Comparison of ENCODE assay signal across 8 cellular contexts in the genomic region with DNA sequence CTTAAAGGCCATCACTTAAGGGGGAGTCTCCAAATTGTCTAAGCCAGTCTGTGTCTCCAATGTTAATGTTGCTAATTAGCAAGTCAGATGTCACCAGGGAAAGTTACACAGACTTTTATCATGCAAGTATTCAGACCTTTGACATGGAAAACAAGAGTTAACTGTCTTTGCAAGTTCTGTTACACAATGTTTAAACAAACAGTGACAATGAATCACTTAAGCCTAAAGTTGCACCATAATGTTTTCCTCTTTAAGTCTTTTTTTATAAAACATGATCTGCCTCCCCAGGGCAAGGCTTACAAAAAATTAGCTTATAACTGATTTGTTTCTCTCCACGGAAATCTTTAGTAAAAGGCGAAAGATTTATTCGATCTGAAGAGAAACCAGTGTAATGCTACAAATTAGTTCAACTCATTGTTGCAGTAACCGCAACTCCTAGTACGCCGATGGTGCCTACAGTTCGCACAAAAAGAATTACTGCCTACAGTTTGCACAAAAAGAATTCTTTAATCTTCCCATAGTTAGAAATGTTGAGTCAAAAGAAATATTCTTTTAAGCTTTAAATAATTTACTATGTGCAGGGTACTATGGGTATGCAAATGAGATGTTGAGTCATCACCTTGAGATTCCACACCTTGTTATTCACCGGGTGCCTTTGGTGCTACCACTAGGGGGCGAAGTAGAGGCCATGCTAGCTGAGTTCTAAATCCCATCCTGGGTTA. TPM values are rescaled to one million over a fixed set of nuclear protein-coding genes. Genes with fewer than 3 reads are reported as not detected.
DNase-seq lines count a peak whose midpoint lies in the region; ATAC-seq and TF ChIP-seq lines count a peak whose summit lies in the region.

No MANE protein-coding gene starts in this region.

- H3K27ac ChIP-seq in HL-60 (replicated peaks) (peak overlapping the region; percentile 41), RWPE2 (ENCODE audit: poor library complexity, severe bottlenecking) (peak overlapping the region; percentile 58), coronary artery (peak overlapping the region in 1 of 2 donors; percentile 10)

- peaks cover under 1% of the 10 kb centered on the region for H3K27me3 ChIP-seq in HL-60 (ENCODE audit: insufficient read depth, poor library complexity, severe bottlenecking)
- no peaks in the 10 kb centered on the region for H3K27me3 ChIP-seq in RWPE2 (ENCODE audit: insufficient read depth, poor library complexity, severe bottlenecking)

- H3K4me3 ChIP-seq in HL-60 (replicated peaks; ENCODE audit: insufficient read depth, low read length) (no peak overlapping the region), RWPE2 (ENCODE audit: severe bottlenecking) (no peak overlapping the region), coronary artery (no peak overlapping the region)

- peak; percentile 77 for ATAC-seq in GM21360 (IDR thresholded peaks at IDR 0.05; ENCODE audit: unreplicated experiment)
- peak; percentile 51 for ATAC-seq in RWPE2 (ENCODE audit: low read depth)
- peak; percentile 41 for ATAC-seq in left ventricle myocardium superior

- no peaks in the 10 kb centered on the region for H3K9me3 ChIP-seq in RWPE2 (ENCODE audit: severe bottlenecking)

- H3K36me3 ChIP-seq in RWPE2 (ENCODE audit: low read depth) = no peaks in the 10 kb centered on the region

- intact Hi-C loops in left ventricle myocardium superior (cut with micrococcal nuclease) = no loop called here

- DNase-seq in ELF-1 (ENCODE audit: low read depth, low spot score) = peak; percentile 95
- DNase-seq in HL-60 (ENCODE audit: low read depth in 1 of 2, low spot score in 1 of 2) = peak; percentile 23 to 34
- DNase-seq in RWPE2 (ENCODE audit: low spot score) = no peak
- DNase-seq in activated gamma-delta T cell treated with anti-CD3 and anti-CD28 coated beads, Interleukin-2, amount 50 U/mL, for 16 hours (ENCODE audit: low read depth) = peak; percentile 39
- DNase-seq in left ventricle myocardium superior = no peak
- peak; percentile 37 to 70 for DNase-seq in stimulated activated CD4-positive, alpha-beta T cell treated with anti-CD3 and anti-CD28 coated beads, Interleukin-12 subunit alpha, Interleukin-12 subunit beta, amount 100 ng/mL, for 24 hours (ENCODE audit: low read depth in 2 of 2)
- no peak for DNase-seq in coronary artery (ENCODE audit: low spot score)

- TF ChIP-seq CTCF in HL-60 (IDR thresholded peaks at IDR 0.05; ENCODE audit: insufficient read depth, low read length) = peak; percentile 65
- peak; percentile 73 for TF ChIP-seq CTCF in RWPE2 (IDR thresholded peaks at IDR 0.05; ENCODE audit: poor library complexity, severe bottlenecking)
- no peak for TF ChIP-seq CTCF in coronary artery (IDR thresholded peaks at IDR 0.05)

- H3K4me1 ChIP-seq in RWPE2 (ENCODE audit: insufficient read depth, poor library complexity, severe bottlenecking) = peaks cover 18% of the 10 kb centered on the region

RNA-seq across cellular contexts. Expression of gene HHAT, which starts 45.3 kb away (rescaled TPM):
- total RNA-seq in left ventricle myocardium superior = 1.9 TPM

Comparison
In these comparisons a context has a peak if more than half of its experiments do, and no peak if none do; other contexts are left out.
1. DNase-seq: peak in ELF-1 (single experiment), HL-60 (2 of 2), activated gamma-delta T cell treated with anti-CD3 and anti-CD28 coated beads, Interleukin-2, amount 50 U/mL, for 16 hours (single experiment) and stimulated activated CD4-positive, alpha-beta T cell treated with anti-CD3 and anti-CD28 coated beads, Interleukin-12 subunit alpha, Interleukin-12 subunit beta, amount 100 ng/mL, for 24 hours (2 of 2); none in RWPE2 (single experiment), left ventricle myocardium superior (single experiment) and coronary artery (single experiment).
2. Peak in every context shown above with its lines, with median percentiles within 50 percentile points of each other: ATAC-seq.